8 cellular contexts compared by ENCODE assay signal in genomic region chr15:39976291-39977274, GRCh38. TPM values are rescaled to one million over a fixed set of nuclear protein-coding genes. Genes with fewer than 3 reads are reported as not detected.
DNase-seq lines count a peak whose midpoint lies in the region; ATAC-seq lines count a peak whose summit lies in the region.

No MANE protein-coding gene starts in this region.

- DNase-seq in AG20443 (ENCODE audit: low spot score) (peak; percentile 91), activated gamma-delta T cell (lab: John Stamatoyannopoulos, UW) (peak; percentile 8), head of caudate nucleus (peak; percentile 53 to 92 (median 82)), nucleus accumbens (lab: John Stamatoyannopoulos, UW) (peak in 54 of 56 donors; percentile 12 to 88 (median 66)), 8988T (no peak)

- peaks cover 88% of the 10 kb centered on the region for H3K36me3 ChIP-seq in HUES64 (ENCODE audit: insufficient read depth, low read length)

- no peak for ATAC-seq in HG02885 (IDR thresholded peaks at IDR 0.05; ENCODE audit: poor library complexity, unreplicated experiment)
- ATAC-seq in HG03159 (IDR thresholded peaks at IDR 0.05; ENCODE audit: unreplicated experiment) = no peak

- WGBS in HUES64 = 60% methylated on average over 69 of the region's 69 CpGs

- no peak overlapping the region for H3K27ac ChIP-seq in HUES64 (ENCODE audit: low read depth, low read length)

- no peaks in the 10 kb centered on the region for H3K27me3 ChIP-seq in HUES64 (ENCODE audit: insufficient read depth, low read length)

- H3K9me3 ChIP-seq in HUES64 (ENCODE audit: insufficient read depth, low read depth, low read length) = no peaks in the 10 kb centered on the region

- intact Hi-C loops in head of caudate nucleus (cut with DNase I) = no loop called here

- peak overlapping the region; percentile 50 for H3K4me3 ChIP-seq in HUES64 (ENCODE audit: low read length)

- no peaks in the 10 kb centered on the region for H3K4me1 ChIP-seq in HUES64 (ENCODE audit: insufficient read depth, low read length)

- peak overlapping the region; percentile 26; the same call in 1 of the 2 replicates for H3K9ac ChIP-seq in HUES64 (ENCODE audit: low read depth, low read length)

RNA-seq across cellular contexts. Expression of gene EIF2AK4, which starts 42.7 kb away (rescaled TPM):
- polyA plus RNA-seq in HUES64 (2013, experiment 1 of 2) = 60.4 TPM
- polyA plus RNA-seq in HUES64 (2013, experiment 2 of 2) = 62.4 TPM

RNA-seq across cellular contexts. Expression of gene GPR176, which starts 56.5 kb away (rescaled TPM):
- 56.6 TPM for polyA plus RNA-seq in HUES64 (2013, experiment 1 of 2)
- 50.8 TPM for polyA plus RNA-seq in HUES64 (2013, experiment 2 of 2)
